9 cellular contexts compared by ENCODE assay signal in genomic region chr1:214550339-214551051, GRCh38. TPM values are rescaled to one million over a fixed set of nuclear protein-coding genes. Genes with fewer than 3 reads are reported as not detected.
DNase-seq lines count a peak whose midpoint lies in the region; ATAC-seq and TF ChIP-seq lines count a peak whose summit lies in the region.
"Had no signal": no experiment of that assay in that cellular context is flagged by ENCODE, and none has a peak within 500 bp of the region (broad histone marks: within the 10 kb centered on the region; RNA-seq: fewer than 3 reads in every experiment).

No MANE protein-coding gene starts in this region.

- CTCF ChIA-PET in activated CD8-positive, alpha-beta T cell treated with anti-CD3 and anti-CD28 coated beads, Interleukin-2, amount 10 ng/mL, durations not matched to agents 7 days and 5 days (lab: Charles Lee) = interaction anchor here (2.0 kb wide), 1 partner anchor 30 kb away, joined by 5 read pairs; no protein-coding TSS in a partner anchor
- CTCF ChIA-PET in activated CD8-positive, alpha-beta T cell treated with anti-CD3 and anti-CD28 coated beads for 36 hours (lab: Charles Lee) = interaction anchor here (0.8 to 1.7 kb wide), 3 partner anchors 9 to 219 kb away, joined by 3 to 4 read pairs (median 4); no protein-coding TSS in a partner anchor

- H3K27ac ChIP-seq in angular gyrus (ENCODE audit: low read depth, low read length) (peak overlapping the region; percentile 87), tibial nerve (peak overlapping the region; percentile 89 to 99 (median 96))

- DNase-seq in activated CD8-positive, alpha-beta T cell treated with anti-CD3 and anti-CD28 coated beads, Interleukin-2, amount 10 ng/mL, durations not matched to agents 7 days and 5 days = no peak
- no peak for DNase-seq in activated CD8-positive, alpha-beta T cell treated with anti-CD3 and anti-CD28 coated beads for 36 hours
- no peak for DNase-seq in kidney epithelial cell (ENCODE audit: low read depth)
- DNase-seq in tibial nerve (ENCODE audit: low spot score in 2 of 2) = no peak
- DNase-seq in RPMI8226 = no peak
- no peak for DNase-seq in SHP77 treated with DMSO at 0.1 percent for 48 hours (lab: John Stamatoyannopoulos, UW)
- DNase-seq: COR-L47 had no signal

- peak overlapping the region; percentile 0 for H3K4me3 Mint-ChIP-seq in activated CD8-positive, alpha-beta T cell treated with anti-CD3 and anti-CD28 coated beads, Interleukin-2, amount 10 ng/mL, durations not matched to agents 7 days and 5 days
- H3K4me3 Mint-ChIP-seq in activated CD8-positive, alpha-beta T cell treated with anti-CD3 and anti-CD28 coated beads for 36 hours = no peak overlapping the region
- H3K4me3 Mint-ChIP-seq in stimulated activated memory B cell treated with anti-CD40 and anti-IgM and Interleukin-4, amounts not matched to agents 10 μg/mL and 1 μg/mL and 100 μg/mL, for 72 hours = no peak overlapping the region

- H3K4me1 ChIP-seq in tibial nerve = peaks cover 0 to 58% (median 6%) of the 10 kb centered on the region in 4 donors

- ATAC-seq in activated CD8-positive, alpha-beta T cell treated with anti-CD3 and anti-CD28 coated beads, Interleukin-2, amount 10 ng/mL, durations not matched to agents 7 days and 5 days = no peak
- ATAC-seq in activated CD8-positive, alpha-beta T cell treated with anti-CD3 and anti-CD28 coated beads for 36 hours = no peak
- no peak for ATAC-seq in stimulated activated memory B cell treated with anti-CD40 and anti-IgM and Interleukin-4, amounts not matched to agents 10 μg/mL and 1 μg/mL and 100 μg/mL, for 72 hours

- H3K36me3 Mint-ChIP-seq in activated CD8-positive, alpha-beta T cell treated with anti-CD3 and anti-CD28 coated beads, Interleukin-2, amount 10 ng/mL, durations not matched to agents 7 days and 5 days (ENCODE audit: low read depth) = no peaks in the 10 kb centered on the region
- H3K36me3 Mint-ChIP-seq in activated CD8-positive, alpha-beta T cell treated with anti-CD3 and anti-CD28 coated beads for 36 hours (ENCODE audit: low read depth) = no peaks in the 10 kb centered on the region
- H3K36me3 Mint-ChIP-seq in stimulated activated memory B cell treated with anti-CD40 and anti-IgM and Interleukin-4, amounts not matched to agents 10 μg/mL and 1 μg/mL and 100 μg/mL, for 72 hours = no peaks in the 10 kb centered on the region

- TF ChIP-seq EP300 in tibial nerve (IDR thresholded peaks at IDR 0.05) = no peak

- no peaks in the 10 kb centered on the region for H3K9me3 ChIP-seq in tibial nerve

- no peaks in the 10 kb centered on the region for H3K27me3 ChIP-seq in kidney epithelial cell (ENCODE audit: control insufficient read depth, insufficient read depth, low read length)
- no peaks in the 10 kb centered on the region for H3K27me3 ChIP-seq in tibial nerve

- H3K4me3 ChIP-seq in kidney epithelial cell (ENCODE audit: low read depth, low read length) (peak overlapping the region; percentile 76), tibial nerve (peak overlapping the region; percentile 61 to 94 (median 92))

- no peaks in the 10 kb centered on the region for H3K36me3 ChIP-seq in kidney epithelial cell (ENCODE audit: control insufficient read depth, insufficient read depth, low read length)
- no peaks in the 10 kb centered on the region for H3K36me3 ChIP-seq in tibial nerve

- intact Hi-C loops in activated CD8-positive, alpha-beta T cell treated with anti-CD3 and anti-CD28 coated beads for 36 hours (cut with micrococcal nuclease) = no loop called here

- no peak for TF ChIP-seq POLR2A in tibial nerve (IDR thresholded peaks at IDR 0.05)

- POLR2A ChIA-PET in activated CD8-positive, alpha-beta T cell treated with anti-CD3 and anti-CD28 coated beads, Interleukin-2, amount 10 ng/mL, durations not matched to agents 7 days and 5 days (lab: Charles Lee) = no interaction called here
- POLR2A ChIA-PET in activated CD8-positive, alpha-beta T cell treated with anti-CD3 and anti-CD28 coated beads for 36 hours (lab: Charles Lee) = no interaction called here

- H3K27me3 Mint-ChIP-seq in activated CD8-positive, alpha-beta T cell treated with anti-CD3 and anti-CD28 coated beads, Interleukin-2, amount 10 ng/mL, durations not matched to agents 7 days and 5 days (ENCODE audit: low read depth) = peaks cover 68% of the 10 kb centered on the region
- H3K27me3 Mint-ChIP-seq in activated CD8-positive, alpha-beta T cell treated with anti-CD3 and anti-CD28 coated beads for 36 hours = peaks cover 47% of the 10 kb centered on the region
- H3K27me3 Mint-ChIP-seq in stimulated activated memory B cell treated with anti-CD40 and anti-IgM and Interleukin-4, amounts not matched to agents 10 μg/mL and 1 μg/mL and 100 μg/mL, for 72 hours = peaks cover 47% of the 10 kb centered on the region

- WGBS in tibial nerve, 2 donors = 7 to 9% methylated on average over 29 to 35 of the region's 36 CpGs

- H3K27ac Mint-ChIP-seq in activated CD8-positive, alpha-beta T cell treated with anti-CD3 and anti-CD28 coated beads, Interleukin-2, amount 10 ng/mL, durations not matched to agents 7 days and 5 days = no peak overlapping the region
- no peak overlapping the region for H3K27ac Mint-ChIP-seq in activated CD8-positive, alpha-beta T cell treated with anti-CD3 and anti-CD28 coated beads for 36 hours
- H3K27ac Mint-ChIP-seq in stimulated activated memory B cell treated with anti-CD40 and anti-IgM and Interleukin-4, amounts not matched to agents 10 μg/mL and 1 μg/mL and 100 μg/mL, for 72 hours = no peak overlapping the region

- no peak for TF ChIP-seq CTCF in activated CD8-positive, alpha-beta T cell treated with anti-CD3 and anti-CD28 coated beads for 36 hours (IDR thresholded peaks at IDR 0.05)
- no peak for TF ChIP-seq CTCF in kidney epithelial cell (IDR thresholded peaks at IDR 0.05; ENCODE audit: insufficient read depth, low read length, poor library complexity, severe bottlenecking)
- TF ChIP-seq CTCF in tibial nerve (IDR thresholded peaks at IDR 0.05) = no peak

- H3K4me1 Mint-ChIP-seq in activated CD8-positive, alpha-beta T cell treated with anti-CD3 and anti-CD28 coated beads, Interleukin-2, amount 10 ng/mL, durations not matched to agents 7 days and 5 days (ENCODE audit: low read depth) = peaks cover 15% of the 10 kb centered on the region
- peaks cover 5% of the 10 kb centered on the region for H3K4me1 Mint-ChIP-seq in activated CD8-positive, alpha-beta T cell treated with anti-CD3 and anti-CD28 coated beads for 36 hours (ENCODE audit: low read depth)
- no peaks in the 10 kb centered on the region for H3K4me1 Mint-ChIP-seq in stimulated activated memory B cell treated with anti-CD40 and anti-IgM and Interleukin-4, amounts not matched to agents 10 μg/mL and 1 μg/mL and 100 μg/mL, for 72 hours

- H3K9me3 Mint-ChIP-seq in activated CD8-positive, alpha-beta T cell treated with anti-CD3 and anti-CD28 coated beads, Interleukin-2, amount 10 ng/mL, durations not matched to agents 7 days and 5 days (ENCODE audit: insufficient read depth) = no peaks in the 10 kb centered on the region
- H3K9me3 Mint-ChIP-seq in activated CD8-positive, alpha-beta T cell treated with anti-CD3 and anti-CD28 coated beads for 36 hours = no peaks in the 10 kb centered on the region
- H3K9me3 Mint-ChIP-seq in stimulated activated memory B cell treated with anti-CD40 and anti-IgM and Interleukin-4, amounts not matched to agents 10 μg/mL and 1 μg/mL and 100 μg/mL, for 72 hours = no peaks in the 10 kb centered on the region

RNA-seq across cellular contexts. Expression of gene PTPN14, which starts 0.9 kb away (rescaled TPM):
- total RNA-seq in activated CD8-positive, alpha-beta T cell treated with anti-CD3 and anti-CD28 coated beads, Interleukin-2, amount 10 ng/mL, durations not matched to agents 7 days and 5 days = under 1 TPM; 0.13 to 0.21 TPM
- total RNA-seq in activated CD8-positive, alpha-beta T cell treated with anti-CD3 and anti-CD28 coated beads for 36 hours = under 1 TPM; 0.27 to 0.34 TPM
- total RNA-seq in kidney epithelial cell (30.7 and 37.4 TPM in 2 replicates), tibial nerve (10 to 100 TPM; 25.8 to 47.4 (median 38.2) TPM)

RNA-seq across cellular contexts. Expression of gene CENPF, which starts 52.5 kb away (rescaled TPM):
- 100 to 1,000 TPM; 176 to 180 TPM for total RNA-seq in activated CD8-positive, alpha-beta T cell treated with anti-CD3 and anti-CD28 coated beads, Interleukin-2, amount 10 ng/mL, durations not matched to agents 7 days and 5 days
- 10 to 100 TPM; 65.4 to 70.6 TPM for total RNA-seq in activated CD8-positive, alpha-beta T cell treated with anti-CD3 and anti-CD28 coated beads for 36 hours
- total RNA-seq in kidney epithelial cell (20.2 and 20.6 TPM in 2 replicates), tibial nerve (1 to 10 TPM in 2 of 4 donors, under 1 TPM in 2; 0.84 to 4.4 (median 1.1) TPM)

Comparison
In these comparisons a context has a peak if more than half of its experiments do, and no peak if none do; other contexts are left out.
1. RNA of gene PTPN14, which starts 0.9 kb away (total RNA-seq): 25.8 to 47.4 TPM in tibial nerve and 30.7 to 37.4 TPM in kidney epithelial cell; 0.27 to 0.34 TPM in activated CD8-positive, alpha-beta T cell treated with anti-CD3 and anti-CD28 coated beads for 36 hours and 0.13 to 0.21 TPM in activated CD8-positive, alpha-beta T cell treated with anti-CD3 and anti-CD28 coated beads, Interleukin-2, amount 10 ng/mL, durations not matched to agents 7 days and 5 days; every median in the first group is over 10 times any median in the second.